ENCODE assay signal across 1 cellular context in genomic region chr11:9575531-9576240, GRCh38.
A peak's percentile ranks its signal among the peaks of the same experiment; 100 is the strongest.
TF ChIP-seq lines count a peak whose summit lies in the region.

No MANE protein-coding gene starts in this region.

TF ChIP-seq in HepG2, 621 proteins besides CTCF, POLR2A, EP300 and RAD21 (continued from another document and continues in another):
- no peak for TF ChIP-seq RNF219 (CRISPR knock-in tag; IDR thresholded peaks at IDR 0.05)
- TF ChIP-seq CSRNP1 (CRISPR knock-in tag; IDR thresholded peaks at IDR 0.05): no peak
- TF ChIP-seq ZNF354B (CRISPR knock-in tag; IDR thresholded peaks at IDR 0.05): no peak
- 0 out of 2 replicates have a peak, but pooled peaks have one; percentile 21 for TF ChIP-seq NCOA2 (CRISPR knock-in tag; IDR thresholded peaks at IDR 0.05)
- 0 out of 2 replicates have a peak, but pooled peaks have one; percentile 8 for TF ChIP-seq ZGPAT (CRISPR knock-in tag; IDR thresholded peaks at IDR 0.05)
- no peak for TF ChIP-seq ZNF790 (CRISPR knock-in tag; IDR thresholded peaks at IDR 0.05; ENCODE audit: borderline replicate concordance)
- no peak for TF ChIP-seq PHF21A (CRISPR knock-in tag; IDR thresholded peaks at IDR 0.05)
- no peak for TF ChIP-seq SOX5 (CRISPR knock-in tag; IDR thresholded peaks at IDR 0.05; ENCODE audit: borderline replicate concordance)
- TF ChIP-seq SMAD1 (CRISPR knock-in tag; IDR thresholded peaks at IDR 0.05; ENCODE audit: borderline replicate concordance, low read depth): no peak
- no peak for TF ChIP-seq SIX4 (CRISPR knock-in tag; IDR thresholded peaks at IDR 0.05)
- no peak for TF ChIP-seq HHEX (CRISPR knock-in tag; IDR thresholded peaks at IDR 0.05)
- no peak for TF ChIP-seq ZNF841 (CRISPR knock-in tag; IDR thresholded peaks at IDR 0.05; ENCODE audit: borderline replicate concordance)
- no peak for TF ChIP-seq FOXM1 (CRISPR knock-in tag; IDR thresholded peaks at IDR 0.05)
- TF ChIP-seq JARID2 (CRISPR knock-in tag; IDR thresholded peaks at IDR 0.05; ENCODE audit: insufficient replicate concordance): no peak
- no peak for TF ChIP-seq BRD4 (CRISPR knock-in tag; IDR thresholded peaks at IDR 0.05)
- no peak for TF ChIP-seq WIZ (CRISPR knock-in tag; IDR thresholded peaks at IDR 0.05)
- TF ChIP-seq SP4 (CRISPR knock-in tag; IDR thresholded peaks at IDR 0.05): no peak
- 0 out of 2 replicates have a peak, but pooled peaks have one; percentile 8 for TF ChIP-seq ATF2 (CRISPR knock-in tag; IDR thresholded peaks at IDR 0.05)
- peak; percentile 19; the same call in 1 of the 2 replicates for TF ChIP-seq RBFOX2 (IDR thresholded peaks at IDR 0.05; ENCODE audit: low read depth, low read length)
- TF ChIP-seq FOXJ3 (CRISPR knock-in tag; IDR thresholded peaks at IDR 0.05; ENCODE audit: borderline replicate concordance): no peak
- TF ChIP-seq ZBTB3 (CRISPR knock-in tag; IDR thresholded peaks at IDR 0.05; ENCODE audit: borderline replicate concordance, low read depth): no peak
- no peak for TF ChIP-seq DNMT3B (CRISPR knock-in tag; conservative IDR thresholded peaks at IDR 0.05)
- no peak for TF ChIP-seq JUND (CRISPR knock-in tag; IDR thresholded peaks at IDR 0.05)
- TF ChIP-seq SALL2 (CRISPR knock-in tag; IDR thresholded peaks at IDR 0.05): no peak
- no peak for TF ChIP-seq HOXA3 (CRISPR knock-in tag; IDR thresholded peaks at IDR 0.05)
- TF ChIP-seq THAP11 (CRISPR knock-in tag; IDR thresholded peaks at IDR 0.05): peak; percentile 2; the same call in 1 of the 2 replicates
- no peak for TF ChIP-seq CEBPZ (IDR thresholded peaks at IDR 0.05; ENCODE audit: low read length)
- TF ChIP-seq AGO1 (IDR thresholded peaks at IDR 0.05; ENCODE audit: low read depth, low read length, poor library complexity, severe bottlenecking): no peak
- TF ChIP-seq TFE3 (CRISPR knock-in tag; IDR thresholded peaks at IDR 0.05): 0 out of 2 replicates have a peak, but pooled peaks have one; percentile 39
- TF ChIP-seq ZNF501 (CRISPR knock-in tag; IDR thresholded peaks at IDR 0.05): no peak
- TF ChIP-seq TFAP4 (IDR thresholded peaks at IDR 0.05; ENCODE audit: borderline replicate concordance, low read depth): no peak
- TF ChIP-seq CHD4 (IDR thresholded peaks at IDR 0.05; ENCODE audit: borderline replicate concordance, low read length): no peak
- TF ChIP-seq KLF11 (CRISPR knock-in tag; IDR thresholded peaks at IDR 0.05): peak; percentile 3; the same call in 1 of the 2 replicates
- no peak for TF ChIP-seq PBX2 (CRISPR knock-in tag; IDR thresholded peaks at IDR 0.05)
- no peak for TF ChIP-seq MTF1 (CRISPR knock-in tag; IDR thresholded peaks at IDR 0.05)
- no peak for TF ChIP-seq ZBTB40 (IDR thresholded peaks at IDR 0.05)
- no peak for TF ChIP-seq ZBTB40 (CRISPR knock-in tag; IDR thresholded peaks at IDR 0.05)
